31 cellular contexts compared by ENCODE assay signal in genomic region chr3:140854961-140855360, GRCh38.
"Had no signal": no experiment of that assay in that cellular context is flagged by ENCODE, and none has a peak within 500 bp of the region (broad histone marks: within the 10 kb centered on the region; RNA-seq: fewer than 3 reads in every experiment).

No MANE protein-coding gene starts in this region.

- H3K9me3 ChIP-seq: Peyer's patch, SJCRH30, SK-N-SH had no signal

- H3K27me3 ChIP-seq: Peyer's patch, SJCRH30 had no signal

- H3K4me1 Mint-ChIP-seq: activated CD4-positive, alpha-beta T cell treated with anti-CD3 and anti-CD28 coated beads, Interleukin-2, amount 10 ng/mL, durations not matched to agents 7 days and 5 days; activated T-helper 17 cell treated with anti-CD3 and anti-CD28 coated beads, Interleukin-2, amount 50 U/mL, for 72 hours had no signal

- H3K36me3 ChIP-seq: cardiac muscle cell, Peyer's patch, SJCRH30 had no signal

- H3K4me2 ChIP-seq: SK-N-SH had no signal

- DNase-seq: activated CD4-positive, alpha-beta memory T cell treated with anti-CD3 and anti-CD28 coated beads for 36 hours; activated CD4-positive, alpha-beta T cell treated with anti-CD3 and anti-CD28 coated beads, Interleukin-2, amount 10 ng/mL, durations not matched to agents 7 days and 5 days; activated CD4-positive, CD25-positive, alpha-beta regulatory T cell; activated CD8-positive, alpha-beta memory T cell treated with anti-CD3 and anti-CD28 coated beads for 24 hours; activated gamma-delta T cell; activated naive CD4-positive, alpha-beta T cell treated with anti-CD3 and anti-CD28 coated beads for 36 hours; activated T-cell treated with anti-CD3 and anti-CD28 coated beads for 4 hours; activated T-cell treated with anti-CD3 and anti-CD28 coated beads, Interleukin-2, amount 50 U/mL, for 48 hours; amygdala; KG1; NCI-H1048; NCI-H146; NCI-H1930; NCI-H2107; NCI-H2171 treated with DMSO at 0.1 percent for 48 hours; NCI-H226; NCI-H510A; NCI-H526 treated with DMSO at 0.1 percent for 48 hours; NK-92 treated with Interleukin-12 subunit alpha and Interleukin-12 subunit beta, amount 100 ng/mL, for 24 hours; OCI-M1; Peyer's patch; Right ventricle myocardium superior; SJCRH30; SK-N-SH; T-helper 1 cell had no signal

- H3K4me1 ChIP-seq: Peyer's patch had no signal

- H3K9me3 Mint-ChIP-seq: activated CD4-positive, alpha-beta memory T cell treated with anti-CD3 and anti-CD28 coated beads for 36 hours; activated CD4-positive, alpha-beta T cell treated with anti-CD3 and anti-CD28 coated beads, Interleukin-2, amount 10 ng/mL, durations not matched to agents 7 days and 5 days; activated T-helper 17 cell treated with anti-CD3 and anti-CD28 coated beads, Interleukin-2, amount 50 U/mL, for 72 hours had no signal

- H3K9ac ChIP-seq: SK-N-SH had no signal

- H3K4me3 ChIP-seq: cardiac muscle cell, Peyer's patch, SJCRH30 had no signal

- H3K4me3 Mint-ChIP-seq: activated CD4-positive, alpha-beta memory T cell treated with anti-CD3 and anti-CD28 coated beads for 36 hours; activated CD4-positive, alpha-beta T cell treated with anti-CD3 and anti-CD28 coated beads, Interleukin-2, amount 10 ng/mL, durations not matched to agents 7 days and 5 days; activated naive CD4-positive, alpha-beta T cell treated with anti-CD3 and anti-CD28 coated beads for 36 hours; activated naive CD8-positive, alpha-beta T cell; activated T-helper 17 cell treated with anti-CD3 and anti-CD28 coated beads, Interleukin-2, amount 50 U/mL, for 72 hours; brain had no signal

- H3K27ac ChIP-seq: cardiac muscle cell, Peyer's patch, RWPE1, SJCRH30, VCaP had no signal

- H3K27ac Mint-ChIP-seq: activated CD4-positive, alpha-beta memory T cell treated with anti-CD3 and anti-CD28 coated beads for 36 hours; activated CD4-positive, alpha-beta T cell treated with anti-CD3 and anti-CD28 coated beads, Interleukin-2, amount 10 ng/mL, durations not matched to agents 7 days and 5 days; activated naive CD4-positive, alpha-beta T cell treated with anti-CD3 and anti-CD28 coated beads for 36 hours; activated naive CD8-positive, alpha-beta T cell; activated T-helper 17 cell treated with anti-CD3 and anti-CD28 coated beads, Interleukin-2, amount 50 U/mL, for 72 hours; brain had no signal

- H3K36me3 Mint-ChIP-seq: activated CD4-positive, alpha-beta memory T cell treated with anti-CD3 and anti-CD28 coated beads for 36 hours; activated naive CD8-positive, alpha-beta T cell; brain had no signal
